19 cellular contexts compared by ENCODE assay signal in genomic region chrX:37378830-37379229, GRCh38. TPM values are rescaled to one million over a fixed set of nuclear protein-coding genes. Genes with fewer than 3 reads are reported as not detected.
DNase-seq lines count a peak whose midpoint lies in the region; ATAC-seq, FAIRE-seq and TF ChIP-seq lines count a peak whose summit lies in the region.
"Had no signal": no experiment of that assay in that cellular context is flagged by ENCODE, and none has a peak within 500 bp of the region (broad histone marks: within the 10 kb centered on the region; RNA-seq: fewer than 3 reads in every experiment).

No MANE protein-coding gene starts in this region.

- no peak overlapping the region for H3K27ac ChIP-seq in kidney (ENCODE audit: low read depth in 2 of 2, low read length in 2 of 2)
- H3K27ac ChIP-seq: BLaER1 treated with 17β-estradiol and CSF1 and Interleukin-3, amounts not matched to agents 10 nM and 100 nM; PC-9 had no signal

- no peak overlapping the region for H3K9ac ChIP-seq in kidney (ENCODE audit: low read length in 2 of 2)
- H3K9ac ChIP-seq: BLaER1 treated with 17β-estradiol and CSF1 and Interleukin-3, amounts not matched to agents 10 nM and 100 nM had no signal

- no peaks in the 10 kb centered on the region for H3K9me3 ChIP-seq in kidney (ENCODE audit: control insufficient read depth in 1 of 2, low read length in 2 of 2)
- H3K9me3 ChIP-seq: BLaER1 treated with 17β-estradiol and CSF1 and Interleukin-3, amounts not matched to agents 10 nM and 100 nM had no signal

- in situ Hi-C loops in KBM-7 (cut with MboI; ENCODE audit: low pct_unique_long_range_greater_than_20kb, low sequenced_read_pairs): no loop called here

- no peaks in the 10 kb centered on the region for H3K36me3 ChIP-seq in kidney (ENCODE audit: control insufficient read depth in 1 of 2, insufficient read depth in 2 of 2, low read length in 2 of 2)
- H3K36me3 ChIP-seq: BLaER1 treated with 17β-estradiol and CSF1 and Interleukin-3, amounts not matched to agents 10 nM and 100 nM had no signal

- ATAC-seq in sciatic nerve (peak; percentile 68), GM18861 (IDR thresholded peaks at IDR 0.05; ENCODE audit: unreplicated experiment) (no peak), GM19035 (IDR thresholded peaks at IDR 0.05; ENCODE audit: unreplicated experiment) (no peak)
- ATAC-seq: CD8-positive, alpha-beta T cell had no signal

- no peak overlapping the region for H3K4me3 ChIP-seq in kidney (ENCODE audit: low read length in 2 of 2)
- H3K4me3 ChIP-seq: BLaER1 treated with 17β-estradiol and CSF1 and Interleukin-3, amounts not matched to agents 10 nM and 100 nM; PC-9 had no signal

- DNase-seq in HCEC 1CT (peak; percentile 6), KBM-7 (peak; percentile 5), fibroblast of gingiva (ENCODE audit: low read depth) (peak; percentile 3), sciatic nerve (ENCODE audit: low spot score) (no peak), kidney (no peak)
- DNase-seq: Calu3; CD8-positive, alpha-beta T cell; EL; HFFc6; NCI-H1417; NCI-H187; NCI-H2107; NCI-H345; NCI-H524 treated with DMSO at 0.1 percent for 48 hours; PC-9 had no signal

- TF ChIP-seq CTCF in kidney (IDR thresholded peaks at IDR 0.05; ENCODE audit: borderline replicate concordance, extremely low read depth, insufficient read depth): no peak

- intact Hi-C loops in sciatic nerve (cut with DNase I): no loop called here
- intact Hi-C loops in kidney (cut with DNase I): no loop called here

- H3K4me1 ChIP-seq in kidney (ENCODE audit: control insufficient read depth in 1 of 2, insufficient read depth in 1 of 2, low read depth in 1 of 2, low read length in 2 of 2): peaks cover 0 to 13% of the 10 kb centered on the region in 2 donors
- H3K4me1 ChIP-seq: BLaER1 treated with 17β-estradiol and CSF1 and Interleukin-3, amounts not matched to agents 10 nM and 100 nM had no signal

- no peak for FAIRE-seq in kidney (lab: Jason Lieb, UNC)
- FAIRE-seq: GM18507 had no signal

RNA-seq across cellular contexts. Expression of gene PRRG1, which starts 29.7 kb away (rescaled TPM):
- 28.9 TPM for total RNA-seq in sciatic nerve
- 23.4 TPM for total RNA-seq in kidney
- polyA plus RNA-seq in kidney (ENCODE audit: insufficient read depth, low read depth, low replicate concordance): 5.8 TPM
- total RNA-seq: CD8-positive, alpha-beta T cell had no signal

Comparison
In these comparisons a context has a peak if more than half of its experiments do, and no peak if none do; other contexts are left out.
1. DNase-seq: peak in HCEC 1CT (single experiment), KBM-7 (single experiment) and fibroblast of gingiva (single experiment); none in sciatic nerve (single experiment) and kidney (single experiment).